ENCODE assay signal across 24 cellular contexts in genomic region chr3:54781728-54782127, GRCh38.
"Had no signal": no experiment of that assay in that cellular context is flagged by ENCODE, and none has a peak within 500 bp of the region (broad histone marks: within the 10 kb centered on the region; RNA-seq: fewer than 3 reads in every experiment).

No MANE protein-coding gene starts in this region.

- ATAC-seq: activated naive CD4-positive, alpha-beta T cell treated with anti-CD3 and anti-CD28 coated beads, Interleukin-2, amount 50 U/mL, for 72 hours; activated T-cell treated with anti-CD3 and anti-CD28 coated beads, Interleukin-2, amount 50 U/mL, for 72 hours; foreskin keratinocyte; left colon; naive thymus-derived CD8-positive, alpha-beta T cell; right lobe of liver; stimulated activated naive CD8-positive, alpha-beta T cell treated with anti-CD3 and anti-CD28 coated beads, Interleukin-15, Interleukin-2, amounts not matched to agents 100 U/mL and 50 U/mL, for 24 hours had no signal

- H3K9me3 Mint-ChIP-seq: activated naive CD4-positive, alpha-beta T cell treated with anti-CD3 and anti-CD28 coated beads, Interleukin-2, amount 50 U/mL, for 72 hours; dendritic cell treated with granulocyte-macrophage colony-stimulating factor and Interleukin-4, amounts not matched to agents 40 ng/mL and 50 ng/mL, for 4 days; neural crest cell; T-helper 2 cell treated with Interferon-gamma antibody and Interleukin-4, amounts not matched to agents 5 μg/mL and 100 μg/mL, for 36 hours had no signal

- H3K4me1 Mint-ChIP-seq: naive thymus-derived CD8-positive, alpha-beta T cell; neural crest cell had no signal

- H3K27me3 ChIP-seq: breast epithelium, esophagus muscularis mucosa, foreskin keratinocyte, right lobe of liver, testis, transverse colon had no signal

- H3K36me3 Mint-ChIP-seq: activated naive CD4-positive, alpha-beta T cell treated with anti-CD3 and anti-CD28 coated beads, Interleukin-2, amount 50 U/mL, for 72 hours; naive thymus-derived CD8-positive, alpha-beta T cell had no signal

- DNase-seq: activated CD4-positive, alpha-beta T cell treated with anti-CD3 and anti-CD28 coated beads for 4 hours; activated CD4-positive, alpha-beta T cell treated with anti-CD3 and anti-CD28 coated beads, Interleukin-2, amount 50 U/mL, for 4 hours; activated naive CD4-positive, alpha-beta T cell; activated T-cell treated with anti-CD3 and anti-CD28 coated beads for 4 hours; activated T-cell treated with anti-CD3 and anti-CD28 coated beads, Interleukin-2, amount 50 U/mL, for 72 hours; central memory CD4-positive, alpha-beta T cell; kidney; left colon; midbrain; naive thymus-derived CD8-positive, alpha-beta T cell; right lobe of liver; stimulated activated CD4-positive, alpha-beta T cell treated with anti-CD3 and anti-CD28 coated beads, Interleukin-4, amount 100 ng/mL, for 1 hour; stimulated activated naive CD8-positive, alpha-beta T cell treated with anti-CD3 and anti-CD28 coated beads, Interleukin-15, Interleukin-2, amounts not matched to agents 100 U/mL and 50 U/mL, for 24 hours; testis; transverse colon had no signal

- H3K4me3 Mint-ChIP-seq: activated T-cell treated with anti-CD3 and anti-CD28 coated beads, Interleukin-2, amount 50 U/mL, for 72 hours; dendritic cell treated with granulocyte-macrophage colony-stimulating factor and Interleukin-4, amounts not matched to agents 40 ng/mL and 50 ng/mL, for 4 days; naive thymus-derived CD8-positive, alpha-beta T cell; neural crest cell; T-helper 2 cell treated with Interferon-gamma antibody and Interleukin-4, amounts not matched to agents 5 μg/mL and 100 μg/mL, for 36 hours had no signal

- H3K4me1 ChIP-seq: breast epithelium, foreskin keratinocyte, right lobe of liver, testis, transverse colon had no signal

- H3K9me3 ChIP-seq: breast epithelium, esophagus muscularis mucosa, right lobe of liver, testis, transverse colon had no signal

- H3K27ac Mint-ChIP-seq: activated naive CD4-positive, alpha-beta T cell treated with anti-CD3 and anti-CD28 coated beads, Interleukin-2, amount 50 U/mL, for 72 hours; activated T-cell treated with anti-CD3 and anti-CD28 coated beads, Interleukin-2, amount 50 U/mL, for 72 hours; dendritic cell treated with granulocyte-macrophage colony-stimulating factor and Interleukin-4, amounts not matched to agents 40 ng/mL and 50 ng/mL, for 4 days; naive thymus-derived CD8-positive, alpha-beta T cell; progenitor cell of endocrine pancreas; T-helper 2 cell treated with Interferon-gamma antibody and Interleukin-4, amounts not matched to agents 5 μg/mL and 100 μg/mL, for 36 hours had no signal

- FAIRE-seq: kidney, urothelium cell line had no signal

- H3K27me3 Mint-ChIP-seq: dendritic cell treated with granulocyte-macrophage colony-stimulating factor and Interleukin-4, amounts not matched to agents 40 ng/mL and 50 ng/mL, for 4 days had no signal

- H3K27ac ChIP-seq: breast epithelium, esophagus muscularis mucosa, foreskin keratinocyte, right lobe of liver, testis, transverse colon had no signal
